In genomic region chr4:4492161-4492847, GRCh38 we compare ENCODE assay signal across 2 cellular contexts.
TF ChIP-seq lines count a peak whose summit lies in the region.

No MANE protein-coding gene starts in this region.

TF ChIP-seq in liver, 16 proteins besides CTCF, POLR2A, EP300 and RAD21 (continued from another document):
- no peak for TF ChIP-seq REST (IDR thresholded peaks at IDR 0.05)
- TF ChIP-seq FOXA1 (IDR thresholded peaks at IDR 0.05), result no peak
- TF ChIP-seq GABPA (IDR thresholded peaks at IDR 0.05 in 1 of 2, conservative IDR thresholded peaks at IDR 0.05 in 1 of 2), result no peak
- TF ChIP-seq ZBTB33 (IDR thresholded peaks at IDR 0.05), result no peak
- no peak for TF ChIP-seq YY1 (IDR thresholded peaks at IDR 0.05)
- TF ChIP-seq HNF4G (IDR thresholded peaks at IDR 0.05), result no peak
- TF ChIP-seq MAX (IDR thresholded peaks at IDR 0.05), result no peak
- TF ChIP-seq TAF1 (conservative IDR thresholded peaks at IDR 0.05), result no peak
- TF ChIP-seq SP1 (IDR thresholded peaks at IDR 0.05), result no peak
- no peak for TF ChIP-seq EGR1 (IDR thresholded peaks at IDR 0.05; ENCODE audit: low read depth in 2 of 2)
- TF ChIP-seq FOXA2 (IDR thresholded peaks at IDR 0.05), result no peak
- no peak for TF ChIP-seq RXRA (IDR thresholded peaks at IDR 0.05)
TF ChIP-seq in liver: peak in this region for 0.

TF ChIP-seq in HepG2, 621 proteins besides CTCF, POLR2A, EP300 and RAD21 (continued from another document):
- TF ChIP-seq SMARCE1 (IDR thresholded peaks at IDR 0.05; ENCODE audit: borderline replicate concordance) (no peak), ZNF879 (CRISPR knock-in tag; IDR thresholded peaks at IDR 0.05) (no peak)
